Comparison of ENCODE assay signal across 8 cellular contexts in the genomic region with DNA sequence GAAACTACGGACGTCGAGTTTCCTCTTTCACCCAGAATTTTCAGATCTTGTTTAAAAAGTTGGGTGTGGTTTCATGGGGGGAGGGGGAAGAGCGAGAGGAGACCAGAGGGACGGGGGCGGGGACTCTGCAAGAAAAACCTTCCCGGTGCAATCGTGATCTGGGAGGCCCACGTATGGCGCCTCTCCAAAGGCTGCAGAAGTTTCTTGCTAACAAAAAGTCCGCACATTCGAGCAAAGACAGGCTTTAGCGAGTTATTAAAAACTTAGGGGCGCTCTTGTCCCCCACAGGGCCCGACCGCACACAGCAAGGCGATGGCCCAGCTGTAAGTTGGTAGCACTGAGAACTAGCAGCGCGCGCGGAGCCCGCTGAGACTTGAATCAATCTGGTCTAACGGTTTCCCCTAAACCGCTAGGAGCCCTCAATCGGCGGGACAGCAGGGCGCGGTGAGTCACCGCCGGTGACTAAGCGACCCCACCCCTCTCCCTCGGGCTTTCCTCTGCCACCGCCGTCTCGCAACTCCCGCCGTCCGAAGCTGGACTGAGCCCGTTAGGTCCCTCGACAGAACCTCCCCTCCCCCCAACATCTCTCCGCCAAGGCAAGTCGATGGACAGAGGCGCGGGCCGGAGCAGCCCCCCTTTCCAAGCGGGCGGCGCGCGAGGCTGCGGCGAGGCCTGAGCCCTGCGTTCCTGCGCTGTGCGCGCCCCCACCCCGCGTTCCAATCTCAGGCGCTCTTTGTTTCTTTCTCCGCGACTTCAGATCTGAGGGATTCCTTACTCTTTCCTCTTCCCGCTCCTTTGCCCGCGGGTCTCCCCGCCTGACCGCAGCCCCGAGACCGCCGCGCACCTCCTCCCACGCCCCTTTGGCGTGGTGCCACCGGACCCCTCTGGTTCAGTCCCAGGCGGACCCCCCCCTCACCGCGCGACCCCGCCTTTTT. TPM values are rescaled to one million over a fixed set of nuclear protein-coding genes. Genes with fewer than 3 reads are reported as not detected.
DNase-seq lines count a peak whose midpoint lies in the region; ATAC-seq and TF ChIP-seq lines count a peak whose summit lies in the region.

A gene (plus strand): TSS at position 161 of the 935 bp plus-strand sequence. CDS start 1,182 bp downstream, outside the sequence.

- peaks cover 3 to 50% (median 38%) of the 10 kb centered on the region in 9 donors for H3K4me1 ChIP-seq in heart right ventricle
- peaks cover 18% of the 10 kb centered on the region for H3K4me1 ChIP-seq in psoas muscle

- WGBS in adipose tissue, 3 donors, result 0 to 1% (median 1%) methylated on average over 73 to 78 of the region's 78 CpGs
- 0 to 1% methylated on average over 76 to 78 of the region's 78 CpGs for WGBS in heart right ventricle, 2 donors
- WGBS in psoas muscle, 3 donors, result 2 to 4% (median 2%) methylated on average over 61 to 78 of the region's 78 CpGs

- ATAC-seq in GM19328 (IDR thresholded peaks at IDR 0.05; ENCODE audit: unreplicated experiment) (peak; percentile 28), HG03460 (IDR thresholded peaks at IDR 0.05; ENCODE audit: unreplicated experiment) (peak; percentile 27), heart right ventricle (peak; percentile 68 to 88 (median 76)), psoas muscle (peak; percentile 70 to 79 (median 77))

- H3K4me3 ChIP-seq in heart right ventricle (peak within 1 kb of the TSS; percentile 72 to 95 (median 86)), psoas muscle (peak within 1 kb of the TSS; percentile 80)

- no peaks in the 10 kb centered on the region for H3K9me3 ChIP-seq in heart right ventricle
- no peaks in the 10 kb centered on the region for H3K9me3 ChIP-seq in psoas muscle

- peaks cover 0 to 36% (median 15%) of the 10 kb centered on the region in 9 donors for H3K36me3 ChIP-seq in heart right ventricle
- H3K36me3 ChIP-seq in psoas muscle (ENCODE audit: insufficient read depth in 1 of 2, low read depth in 1 of 2), result peaks cover under 1 to 21% of the 10 kb centered on the region in 2 donors

- intact Hi-C loops in heart right ventricle (cut with DNase I), result loop anchor here in 5 of 10 donors (2.0 to 10.0 kb wide), 4 partner anchors 28 to 234 kb away; a partner anchor contains a TSS
- intact Hi-C loops in psoas muscle (cut with DNase I), result no loop called here

- H3K27me3 ChIP-seq in heart right ventricle (peaks cover 0 to 14% (median 0%) of the 10 kb centered on the region in 7 donors), psoas muscle (ENCODE audit: insufficient read depth in 3 of 3, low read length in 2 of 3) (peaks cover 0 to 68% (median 8%) of the 10 kb centered on the region in 3 donors)

- H3K27ac ChIP-seq in adipose tissue (ENCODE audit: low read depth, low read length) (peak within 1 kb of the TSS; percentile 98), heart right ventricle (peak within 1 kb of the TSS; percentile 95 to 99 (median 98)), psoas muscle (peak within 1 kb of the TSS; percentile 83)

- TF ChIP-seq CTCF in heart right ventricle (IDR thresholded peaks at IDR 0.05), result peak in 3 of 9 donors; percentile 5 to 32 (median 21)
- no peak for TF ChIP-seq CTCF in psoas muscle (IDR thresholded peaks at IDR 0.05)

- DNase-seq in Ammon's horn (ENCODE audit: low spot score) (peak; percentile 58), T-helper 1 cell (peak; percentile 66 to 96 (median 76)), heart right ventricle (peak; percentile 89 to 92), psoas muscle (peak; percentile 92 to 95), ureter (ENCODE audit: low spot score) (peak; percentile 89)

RNA-seq across cellular contexts. Expression of the gene that starts here (rescaled TPM):
- polyA plus RNA-seq in adipose tissue (1,000 to 10,000 TPM in 2 of 3 donors, 100 to 1,000 TPM in 1; 348 to 3,997 (median 2,261) TPM), heart right ventricle (100 to 1,000 TPM; 469 to 669 TPM), psoas muscle (100 to 1,000 TPM; 126 to 443 (median 175) TPM)
- total RNA-seq in heart right ventricle (100 to 1,000 TPM; 232 to 834 (median 332) TPM), psoas muscle (100 to 1,000 TPM; 166 to 315 (median 198) TPM), ureter (569 TPM)

Comparison
In these comparisons a context has a peak if more than half of its experiments do, and no peak if none do; other contexts are left out.
1. Peak in every context shown above with its lines: DNase-seq, ATAC-seq, H3K4me3 ChIP-seq and H3K27ac ChIP-seq.
2. ATAC-seq: peak in every context shown above with its lines; median percentile 77 in psoas muscle; 76 in heart right ventricle; 28 in GM19328; 27 in HG03460.